1 cellular context compared by ENCODE assay signal in genomic region chr2:167508709-167509108, GRCh38.
TF ChIP-seq lines count a peak whose summit lies in the region.

No MANE protein-coding gene starts in this region.

TF ChIP-seq in WTC11, 78 proteins besides CTCF, POLR2A, EP300 and RAD21 (continued from another document):
- TF ChIP-seq, protein P1, sequence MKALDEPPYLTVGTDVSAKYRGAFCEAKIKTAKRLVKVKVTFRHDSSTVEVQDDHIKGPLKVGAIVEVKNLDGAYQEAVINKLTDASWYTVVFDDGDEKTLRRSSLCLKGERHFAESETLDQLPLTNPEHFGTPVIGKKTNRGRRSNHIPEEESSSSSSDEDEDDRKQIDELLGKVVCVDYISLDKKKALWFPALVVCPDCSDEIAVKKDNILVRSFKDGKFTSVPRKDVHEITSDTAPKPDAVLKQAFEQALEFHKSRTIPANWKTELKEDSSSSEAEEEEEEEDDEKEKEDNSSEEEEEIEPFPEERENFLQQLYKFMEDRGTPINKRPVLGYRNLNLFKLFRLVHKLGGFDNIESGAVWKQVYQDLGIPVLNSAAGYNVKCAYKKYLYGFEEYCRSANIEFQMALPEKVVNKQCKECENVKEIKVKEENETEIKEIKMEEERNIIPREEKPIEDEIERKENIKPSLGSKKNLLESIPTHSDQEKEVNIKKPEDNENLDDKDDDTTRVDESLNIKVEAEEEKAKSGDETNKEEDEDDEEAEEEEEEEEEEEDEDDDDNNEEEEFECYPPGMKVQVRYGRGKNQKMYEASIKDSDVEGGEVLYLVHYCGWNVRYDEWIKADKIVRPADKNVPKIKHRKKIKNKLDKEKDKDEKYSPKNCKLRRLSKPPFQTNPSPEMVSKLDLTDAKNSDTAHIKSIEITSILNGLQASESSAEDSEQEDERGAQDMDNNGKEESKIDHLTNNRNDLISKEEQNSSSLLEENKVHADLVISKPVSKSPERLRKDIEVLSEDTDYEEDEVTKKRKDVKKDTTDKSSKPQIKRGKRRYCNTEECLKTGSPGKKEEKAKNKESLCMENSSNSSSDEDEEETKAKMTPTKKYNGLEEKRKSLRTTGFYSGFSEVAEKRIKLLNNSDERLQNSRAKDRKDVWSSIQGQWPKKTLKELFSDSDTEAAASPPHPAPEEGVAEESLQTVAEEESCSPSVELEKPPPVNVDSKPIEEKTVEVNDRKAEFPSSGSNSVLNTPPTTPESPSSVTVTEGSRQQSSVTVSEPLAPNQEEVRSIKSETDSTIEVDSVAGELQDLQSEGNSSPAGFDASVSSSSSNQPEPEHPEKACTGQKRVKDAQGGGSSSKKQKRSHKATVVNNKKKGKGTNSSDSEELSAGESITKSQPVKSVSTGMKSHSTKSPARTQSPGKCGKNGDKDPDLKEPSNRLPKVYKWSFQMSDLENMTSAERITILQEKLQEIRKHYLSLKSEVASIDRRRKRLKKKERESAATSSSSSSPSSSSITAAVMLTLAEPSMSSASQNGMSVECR (CRISPR knock-in tag; IDR thresholded peaks at IDR 0.05; ENCODE audit: borderline replicate concordance), result no peak
- TF ChIP-seq, protein P2, sequence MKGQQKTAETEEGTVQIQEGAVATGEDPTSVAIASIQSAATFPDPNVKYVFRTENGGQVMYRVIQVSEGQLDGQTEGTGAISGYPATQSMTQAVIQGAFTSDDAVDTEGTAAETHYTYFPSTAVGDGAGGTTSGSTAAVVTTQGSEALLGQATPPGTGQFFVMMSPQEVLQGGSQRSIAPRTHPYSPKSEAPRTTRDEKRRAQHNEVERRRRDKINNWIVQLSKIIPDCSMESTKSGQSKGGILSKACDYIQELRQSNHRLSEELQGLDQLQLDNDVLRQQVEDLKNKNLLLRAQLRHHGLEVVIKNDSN (CRISPR knock-in tag; IDR thresholded peaks at IDR 0.05), result no peak
- TF ChIP-seq ZMAT4 (CRISPR knock-in tag; IDR thresholded peaks at IDR 0.05) (no peak), ETV6 (CRISPR knock-in tag; IDR thresholded peaks at IDR 0.05) (no peak), ZNF425 (CRISPR knock-in tag; conservative IDR thresholded peaks at IDR 0.05) (no peak), FOXJ3 (CRISPR knock-in tag; IDR thresholded peaks at IDR 0.05; ENCODE audit: borderline replicate concordance) (no peak), ZNF232 (CRISPR knock-in tag; IDR thresholded peaks at IDR 0.05) (no peak), GRHL2 (CRISPR knock-in tag; IDR thresholded peaks at IDR 0.05; ENCODE audit: insufficient replicate concordance, severe bottlenecking) (no peak)
- TF ChIP-seq, protein P3, sequence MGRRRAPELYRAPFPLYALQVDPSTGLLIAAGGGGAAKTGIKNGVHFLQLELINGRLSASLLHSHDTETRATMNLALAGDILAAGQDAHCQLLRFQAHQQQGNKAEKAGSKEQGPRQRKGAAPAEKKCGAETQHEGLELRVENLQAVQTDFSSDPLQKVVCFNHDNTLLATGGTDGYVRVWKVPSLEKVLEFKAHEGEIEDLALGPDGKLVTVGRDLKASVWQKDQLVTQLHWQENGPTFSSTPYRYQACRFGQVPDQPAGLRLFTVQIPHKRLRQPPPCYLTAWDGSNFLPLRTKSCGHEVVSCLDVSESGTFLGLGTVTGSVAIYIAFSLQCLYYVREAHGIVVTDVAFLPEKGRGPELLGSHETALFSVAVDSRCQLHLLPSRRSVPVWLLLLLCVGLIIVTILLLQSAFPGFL (CRISPR knock-in tag; IDR thresholded peaks at IDR 0.05; ENCODE audit: borderline replicate concordance), result no peak
- TF ChIP-seq, protein P4, sequence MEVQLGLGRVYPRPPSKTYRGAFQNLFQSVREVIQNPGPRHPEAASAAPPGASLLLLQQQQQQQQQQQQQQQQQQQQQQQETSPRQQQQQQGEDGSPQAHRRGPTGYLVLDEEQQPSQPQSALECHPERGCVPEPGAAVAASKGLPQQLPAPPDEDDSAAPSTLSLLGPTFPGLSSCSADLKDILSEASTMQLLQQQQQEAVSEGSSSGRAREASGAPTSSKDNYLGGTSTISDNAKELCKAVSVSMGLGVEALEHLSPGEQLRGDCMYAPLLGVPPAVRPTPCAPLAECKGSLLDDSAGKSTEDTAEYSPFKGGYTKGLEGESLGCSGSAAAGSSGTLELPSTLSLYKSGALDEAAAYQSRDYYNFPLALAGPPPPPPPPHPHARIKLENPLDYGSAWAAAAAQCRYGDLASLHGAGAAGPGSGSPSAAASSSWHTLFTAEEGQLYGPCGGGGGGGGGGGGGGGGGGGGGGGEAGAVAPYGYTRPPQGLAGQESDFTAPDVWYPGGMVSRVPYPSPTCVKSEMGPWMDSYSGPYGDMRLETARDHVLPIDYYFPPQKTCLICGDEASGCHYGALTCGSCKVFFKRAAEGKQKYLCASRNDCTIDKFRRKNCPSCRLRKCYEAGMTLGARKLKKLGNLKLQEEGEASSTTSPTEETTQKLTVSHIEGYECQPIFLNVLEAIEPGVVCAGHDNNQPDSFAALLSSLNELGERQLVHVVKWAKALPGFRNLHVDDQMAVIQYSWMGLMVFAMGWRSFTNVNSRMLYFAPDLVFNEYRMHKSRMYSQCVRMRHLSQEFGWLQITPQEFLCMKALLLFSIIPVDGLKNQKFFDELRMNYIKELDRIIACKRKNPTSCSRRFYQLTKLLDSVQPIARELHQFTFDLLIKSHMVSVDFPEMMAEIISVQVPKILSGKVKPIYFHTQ (CRISPR knock-in tag; IDR thresholded peaks at IDR 0.05), result no peak
